ENCODE assay signal across 20 cellular contexts in genomic region chr9:16348531-16348930, GRCh38.
A peak's percentile ranks its signal among the peaks of the same experiment; 100 is the strongest.
DNase-seq lines count a peak whose midpoint lies in the region; FAIRE-seq and TF ChIP-seq lines count a peak whose summit lies in the region.
"Had no signal": no experiment of that assay in that cellular context is flagged by ENCODE, and none has a peak within 500 bp of the region (broad histone marks: within the 10 kb centered on the region; RNA-seq: fewer than 3 reads in every experiment).

No MANE protein-coding gene starts in this region.

- peaks cover 2% of the 10 kb centered on the region for H3K27me3 Mint-ChIP-seq in astrocyte (ENCODE audit: low read depth, unreplicated experiment)

- TF ChIP-seq CTCF in astrocyte (IDR thresholded peaks at IDR 0.05; ENCODE audit: insufficient read depth, low read depth, low read length): no peak
- no peak for TF ChIP-seq CTCF in hepatocyte (IDR thresholded peaks at IDR 0.05; ENCODE audit: poor library complexity)
- TF ChIP-seq CTCF in osteoblast (IDR thresholded peaks at IDR 0.05; ENCODE audit: extremely low read depth, low read depth, low read length): no peak

- no peak overlapping the region for H3K4me3 Mint-ChIP-seq in astrocyte (ENCODE audit: unreplicated experiment)
- H3K4me3 Mint-ChIP-seq: CD8-positive, alpha-beta T cell had no signal

- H4K20me1 ChIP-seq in astrocyte (ENCODE audit: insufficient read depth, low read length) (no peaks in the 10 kb centered on the region), hepatocyte (ENCODE audit: insufficient read depth, poor library complexity, severe bottlenecking) (no peaks in the 10 kb centered on the region), osteoblast (ENCODE audit: insufficient read depth, low read length) (no peaks in the 10 kb centered on the region)

- no peaks in the 10 kb centered on the region for H3K9me3 ChIP-seq in astrocyte (ENCODE audit: insufficient read depth, low read depth, low read length)
- H3K9me3 ChIP-seq in hepatocyte (ENCODE audit: low read depth): no peaks in the 10 kb centered on the region
- no peaks in the 10 kb centered on the region for H3K9me3 ChIP-seq in osteoblast (ENCODE audit: low read depth, low read length)
- H3K9me3 ChIP-seq: A549 had no signal

- DNase-seq in HuH-7 (ENCODE audit: low spot score) (peak; percentile 2), astrocyte (ENCODE audit: low read depth) (peak; percentile 76), hepatocyte (ENCODE audit: low spot score) (no peak), osteoblast (ENCODE audit: insufficient read length, low spot score, missing footprints) (no peak), NCI-H1436 treated with DMSO at 0.1 percent for 48 hours (lab: John Stamatoyannopoulos, UW) (no peak), medulla oblongata (ENCODE audit: extremely low spot score) (no peak)
- no peak for DNase-seq in activated CD4-positive, alpha-beta T cell treated with anti-CD3 and anti-CD28 coated beads for 4 hours
- DNase-seq: Calu3; CD8-positive, alpha-beta T cell; GF-D8; GM23248; NCI-H1105 treated with DMSO at 0.1 percent for 48 hours; NCI-H187 treated with DMSO at 0.1 percent for 48 hours; NCI-H226; NCI-H524; NCI-H82; OCI-M1; Right ventricle myocardium superior had no signal

- no peaks in the 10 kb centered on the region for H3K9me2 ChIP-seq in hepatocyte (replicated peaks; ENCODE audit: insufficient read depth)

- H3K4me1 Mint-ChIP-seq in astrocyte (ENCODE audit: low read depth, unreplicated experiment): peaks cover 39% of the 10 kb centered on the region

- peak overlapping the region; percentile 64 for H3K27ac Mint-ChIP-seq in astrocyte (ENCODE audit: unreplicated experiment)
- H3K27ac Mint-ChIP-seq: CD8-positive, alpha-beta T cell had no signal

- no peaks in the 10 kb centered on the region for H3K27me3 ChIP-seq in astrocyte (ENCODE audit: insufficient read depth, low read length)
- no peaks in the 10 kb centered on the region for H3K27me3 ChIP-seq in hepatocyte
- no peaks in the 10 kb centered on the region for H3K27me3 ChIP-seq in osteoblast (ENCODE audit: insufficient read depth, low read length)

- H3K27ac ChIP-seq in astrocyte (ENCODE audit: low read depth, low read length) (no peak overlapping the region), hepatocyte (no peak overlapping the region), osteoblast (ENCODE audit: low read depth, low read length) (no peak overlapping the region)
- H3K27ac ChIP-seq: GM23248 had no signal

- H3K9me3 Mint-ChIP-seq in astrocyte (ENCODE audit: unreplicated experiment): peaks cover 4% of the 10 kb centered on the region
- H3K9me3 Mint-ChIP-seq: CD8-positive, alpha-beta T cell had no signal

- 80% methylated on average over 4 of the region's 4 CpGs for WGBS in hepatocyte (ENCODE audit: low lambda C conversion rate, missing lambda C conversion rate)

- H3K4me1 ChIP-seq in astrocyte (ENCODE audit: insufficient read depth, low read length) (peaks cover 13% of the 10 kb centered on the region), hepatocyte (ENCODE audit: insufficient read depth) (peaks cover 4% of the 10 kb centered on the region), osteoblast (ENCODE audit: insufficient read depth, low read length) (peaks cover 18% of the 10 kb centered on the region)

- H3K4me2 ChIP-seq in astrocyte (ENCODE audit: low read length) (no peak overlapping the region), hepatocyte (no peak overlapping the region), osteoblast (ENCODE audit: insufficient read depth, low read length) (no peak overlapping the region)
- H3K4me2 ChIP-seq: A549 had no signal

- H3K36me3 Mint-ChIP-seq in astrocyte (ENCODE audit: low read depth, unreplicated experiment): peaks cover 2% of the 10 kb centered on the region
- H3K36me3 Mint-ChIP-seq: CD8-positive, alpha-beta T cell had no signal

- H3K36me3 ChIP-seq in astrocyte (ENCODE audit: insufficient read depth, low read length): no peaks in the 10 kb centered on the region
- no peaks in the 10 kb centered on the region for H3K36me3 ChIP-seq in hepatocyte (replicated peaks; ENCODE audit: insufficient read depth, low read depth)
- H3K36me3 ChIP-seq in osteoblast (ENCODE audit: insufficient read depth, low read length): no peaks in the 10 kb centered on the region

- H2AFZ ChIP-seq in astrocyte (ENCODE audit: low read depth, low read length) (no peak overlapping the region), hepatocyte (peak overlapping the region; percentile 19), osteoblast (ENCODE audit: low read length) (peak overlapping the region; percentile 43)
- H2AFZ ChIP-seq: GM23248 had no signal

- H3K4me3 ChIP-seq in astrocyte (ENCODE audit: insufficient read depth, low read depth, low read length) (no peak overlapping the region), hepatocyte (no peak overlapping the region), osteoblast (ENCODE audit: insufficient read depth, low read length) (no peak overlapping the region)
- H3K4me3 ChIP-seq: A549, GM23248 had no signal

- H3K79me2 ChIP-seq in astrocyte (ENCODE audit: insufficient read depth, low read length) (no peaks in the 10 kb centered on the region), hepatocyte (no peaks in the 10 kb centered on the region), osteoblast (ENCODE audit: insufficient read depth, low read length) (no peaks in the 10 kb centered on the region)

- FAIRE-seq in astrocyte (lab: Jason Lieb, UNC): no peak
- FAIRE-seq: A549, GM19239 had no signal

- no peak overlapping the region for H3K9ac ChIP-seq in astrocyte (ENCODE audit: low read length)
- H3K9ac ChIP-seq: GM23248 had no signal

Comparison
In these comparisons a context has a peak if more than half of its experiments do, and no peak if none do; other contexts are left out.
1. DNase-seq: peak in HuH-7 (single experiment) and astrocyte (single experiment); none in hepatocyte (single experiment), osteoblast (single experiment), NCI-H1436 treated with DMSO at 0.1 percent for 48 hours (single experiment), medulla oblongata (single experiment) and activated CD4-positive, alpha-beta T cell treated with anti-CD3 and anti-CD28 coated beads for 4 hours (0 of 2).